In the genomic region with DNA sequence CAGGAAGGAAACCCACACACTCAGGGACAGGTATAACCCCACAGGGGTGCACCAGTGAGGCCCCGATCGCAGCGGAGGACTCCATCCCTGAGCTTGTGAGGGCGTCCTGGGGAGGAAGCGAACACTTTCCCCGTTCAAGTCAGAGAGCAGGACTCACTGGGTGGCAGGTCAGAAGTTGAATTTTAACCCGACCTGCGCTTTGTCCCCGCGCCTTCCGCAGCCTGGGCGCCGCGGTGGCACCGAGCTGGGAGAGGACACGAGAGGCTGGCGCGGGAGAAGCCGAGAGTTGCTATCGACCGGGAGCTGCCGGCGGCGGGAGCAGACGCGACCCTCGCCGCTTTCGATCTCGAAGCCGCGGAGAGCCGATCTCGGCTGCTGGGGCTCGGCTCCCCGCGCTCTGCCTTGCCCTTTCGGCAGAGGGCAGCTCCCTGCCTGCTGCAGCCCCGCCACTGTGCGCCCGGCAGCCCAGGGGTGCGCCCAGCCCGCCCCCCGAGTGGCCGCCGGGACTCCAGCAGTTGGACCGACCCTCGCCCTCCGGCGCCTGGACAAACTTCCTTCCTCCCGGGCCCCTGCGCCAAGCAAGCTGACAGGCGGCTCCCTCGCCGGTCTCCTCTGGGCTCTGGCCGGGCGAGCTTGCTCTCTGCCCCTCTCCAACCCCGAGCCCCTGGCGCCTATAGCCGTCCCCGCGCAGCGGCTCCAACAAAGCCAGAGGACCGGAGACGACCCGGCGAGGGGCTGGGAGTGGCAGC, we compare ENCODE assay signal across 8 cellular contexts. TPM values are rescaled to one million over a fixed set of nuclear protein-coding genes. Genes with fewer than 3 reads are reported as not detected.
DNase-seq lines count a peak whose midpoint lies in the region; ATAC-seq and TF ChIP-seq lines count a peak whose summit lies in the region.

No MANE protein-coding gene starts in this region.

- H3K4me1 ChIP-seq in BE2C (peaks cover 5% of the 10 kb centered on the region; the same call in 1 of the 2 replicates), ectodermal cell (ENCODE audit: control insufficient read depth, insufficient read depth, low read length) (no peaks in the 10 kb centered on the region), lung (ENCODE audit: control insufficient read depth in 2 of 2, insufficient read depth in 2 of 2, low read length in 2 of 2) (peaks cover 0 to 12% of the 10 kb centered on the region in 2 donors), tibial nerve (peaks cover 0 to 23% (median 3%) of the 10 kb centered on the region in 4 donors)

- ATAC-seq in GM18868 (IDR thresholded peaks at IDR 0.05; ENCODE audit: unreplicated experiment) (peak; percentile 57), HG02970 (IDR thresholded peaks at IDR 0.05; ENCODE audit: low FRiP score, unreplicated experiment) (peak; percentile 46), lung (ENCODE audit: insufficient read depth, low FRiP score) (peak; percentile 64)
- ATAC-seq in stimulated activated effector memory CD8-positive, alpha-beta T cell treated with anti-CD3 and anti-CD28 coated beads, Interleukin-12 subunit alpha, Interleukin-12 subunit beta, amount 100 ng/mL, for 72 hours = no peak

- H3K36me3 Mint-ChIP-seq in stimulated activated effector memory CD8-positive, alpha-beta T cell treated with anti-CD3 and anti-CD28 coated beads, Interleukin-12 subunit alpha, Interleukin-12 subunit beta, amount 100 ng/mL, for 72 hours = no peaks in the 10 kb centered on the region

- H3K27ac ChIP-seq in ectodermal cell (ENCODE audit: insufficient read depth, low read depth, low read length, poor library complexity, severe bottlenecking) (no peak overlapping the region), lung (ENCODE audit: low read depth in 1 of 2, low read length in 1 of 2) (peak overlapping the region; percentile 88 to 93), tibial nerve (peak overlapping the region; percentile 75 to 90 (median 85))

- WGBS in ectodermal cell, 2 experiments = 0% methylated on average over 67 of the region's 67 CpGs
- 1% methylated on average over 50 to 67 of the region's 67 CpGs for WGBS in lung, 2 donors
- 1% methylated on average over 24 to 46 of the region's 67 CpGs for WGBS in tibial nerve, 2 donors

- H3K9me3 ChIP-seq in BE2C = no peaks in the 10 kb centered on the region
- no peaks in the 10 kb centered on the region for H3K9me3 ChIP-seq in ectodermal cell (ENCODE audit: control insufficient read depth, low read length)
- H3K9me3 ChIP-seq in lung (ENCODE audit: control insufficient read depth in 2 of 2, insufficient read depth in 1 of 2, low read length in 1 of 2) = no peaks in the 10 kb centered on the region
- H3K9me3 ChIP-seq in tibial nerve = no peaks in the 10 kb centered on the region

- H3K27me3 ChIP-seq in BE2C = no peaks in the 10 kb centered on the region
- H3K27me3 ChIP-seq in ectodermal cell (ENCODE audit: control insufficient read depth, insufficient read depth, low read length, poor library complexity, severe bottlenecking) = peaks cover 24% of the 10 kb centered on the region
- H3K27me3 ChIP-seq in lung (ENCODE audit: control insufficient read depth, insufficient read depth) = no peaks in the 10 kb centered on the region
- no peaks in the 10 kb centered on the region for H3K27me3 ChIP-seq in tibial nerve

- peak in 1 of 2 donors; percentile 26 for TF ChIP-seq EP300 in tibial nerve (IDR thresholded peaks at IDR 0.05)

- TF ChIP-seq CTCF in BE2C (IDR thresholded peaks at IDR 0.05; ENCODE audit: low read depth, low read length) (0 out of 2 replicates have a peak, but pooled peaks have one; percentile 1), lung (IDR thresholded peaks at IDR 0.05; ENCODE audit: control extremely low read depth, extremely low read depth) (no peak), tibial nerve (IDR thresholded peaks at IDR 0.05) (no peak)

- H3K9me3 Mint-ChIP-seq in stimulated activated effector memory CD8-positive, alpha-beta T cell treated with anti-CD3 and anti-CD28 coated beads, Interleukin-12 subunit alpha, Interleukin-12 subunit beta, amount 100 ng/mL, for 72 hours = peaks cover 11% of the 10 kb centered on the region

- no peaks in the 10 kb centered on the region for H3K4me1 Mint-ChIP-seq in stimulated activated effector memory CD8-positive, alpha-beta T cell treated with anti-CD3 and anti-CD28 coated beads, Interleukin-12 subunit alpha, Interleukin-12 subunit beta, amount 100 ng/mL, for 72 hours

- peak; percentile 65 for DNase-seq in BE2C
- peak; percentile 63 for DNase-seq in NCI-H526 treated with DMSO at 0.1 percent for 48 hours (lab: John Stamatoyannopoulos, UW)
- DNase-seq in lung (ENCODE audit: low spot score) = peak; percentile 46
- DNase-seq in tibial nerve (ENCODE audit: low spot score in 2 of 2) = no peak
- DNase-seq in stimulated activated effector memory CD8-positive, alpha-beta T cell treated with anti-CD3 and anti-CD28 coated beads, Interleukin-12 subunit alpha, Interleukin-12 subunit beta, amount 100 ng/mL, for 72 hours (ENCODE audit: low spot score in 2 of 2) = no peak

- H3K36me3 ChIP-seq in BE2C (peaks cover 3% of the 10 kb centered on the region; the same call in 1 of the 2 replicates), ectodermal cell (ENCODE audit: control insufficient read depth, insufficient read depth, low read length) (no peaks in the 10 kb centered on the region), lung (ENCODE audit: control insufficient read depth in 2 of 2, insufficient read depth in 2 of 2, low read length in 2 of 2) (no peaks in the 10 kb centered on the region), tibial nerve (no peaks in the 10 kb centered on the region)

- H3K4me3 Mint-ChIP-seq in stimulated activated effector memory CD8-positive, alpha-beta T cell treated with anti-CD3 and anti-CD28 coated beads, Interleukin-12 subunit alpha, Interleukin-12 subunit beta, amount 100 ng/mL, for 72 hours = no peak overlapping the region

- TF ChIP-seq POLR2A in tibial nerve (IDR thresholded peaks at IDR 0.05) = no peak

- H3K27ac Mint-ChIP-seq in stimulated activated effector memory CD8-positive, alpha-beta T cell treated with anti-CD3 and anti-CD28 coated beads, Interleukin-12 subunit alpha, Interleukin-12 subunit beta, amount 100 ng/mL, for 72 hours = no peak overlapping the region

- peak overlapping the region; percentile 96 for H3K4me3 ChIP-seq in BE2C (ENCODE audit: low read depth, low read length)
- peak overlapping the region; percentile 80 for H3K4me3 ChIP-seq in ectodermal cell (ENCODE audit: insufficient read depth, low read depth, low read length)
- H3K4me3 ChIP-seq in lung = peak overlapping the region; percentile 64
- H3K4me3 ChIP-seq in tibial nerve = peak overlapping the region; percentile 58 to 87 (median 77)

RNA-seq across cellular contexts. Expression of a gene that starts 0.9 kb away (rescaled TPM):
- polyA plus RNA-seq in BE2C (2012; ENCODE audit: insufficient read depth, insufficient read length, low read depth) = 8.3 TPM
- polyA plus RNA-seq in ectodermal cell (2013, experiment 1 of 4) = 12.6 TPM
- 11.6 TPM for polyA plus RNA-seq in ectodermal cell (2013, experiment 2 of 4)
- 13.8 TPM for polyA plus RNA-seq in ectodermal cell (2013, experiment 3 of 4)
- polyA plus RNA-seq in ectodermal cell (2013, experiment 4 of 4) = 15.4 TPM
- total RNA-seq in lung = 10 to 100 TPM in 1 of 2 donors, 1 to 10 TPM in 1; 7.0 to 21.7 TPM
- polyA plus RNA-seq in lung = 1 to 10 TPM; 4.0 to 6.1 TPM
- 10 to 100 TPM in 1 of 4 donors, 1 to 10 TPM in 3; 6.5 to 16.8 (median 7.9) TPM for total RNA-seq in tibial nerve

Comparison
In these comparisons a context has a peak if more than half of its experiments do, and no peak if none do; other contexts are left out.
1. DNase-seq: peak in BE2C (single experiment), NCI-H526 treated with DMSO at 0.1 percent for 48 hours (single experiment) and lung (single experiment); none in tibial nerve (0 of 2) and stimulated activated effector memory CD8-positive, alpha-beta T cell treated with anti-CD3 and anti-CD28 coated beads, Interleukin-12 subunit alpha, Interleukin-12 subunit beta, amount 100 ng/mL, for 72 hours (0 of 2).
2. Peak in every context shown above with its lines, with median percentiles within 50 percentile points of each other: H3K4me3 ChIP-seq.